Comparison of ENCODE assay signal across 30 cellular contexts in genomic region chr21:34947122-34947534, GRCh38.
A peak's percentile ranks its signal among the peaks of the same experiment; 100 is the strongest.
DNase-seq lines count a peak whose midpoint lies in the region; ATAC-seq and TF ChIP-seq lines count a peak whose summit lies in the region.
"Had no signal": no experiment of that assay in that cellular context is flagged by ENCODE, and none has a peak within 500 bp of the region (broad histone marks: within the 10 kb centered on the region; RNA-seq: fewer than 3 reads in every experiment).

No MANE protein-coding gene starts in this region.

- H4K20me1 ChIP-seq in BLaER1 treated with 17β-estradiol and CSF1 and Interleukin-3, amounts not matched to agents 10 nM and 100 nM, result peaks cover 0 to 97% (median 33%) of the 10 kb centered on the region in 11 experiments; a peak in 14 of 22 replicates

- H3K4me1 Mint-ChIP-seq in T-helper 2 cell treated with Interferon-gamma antibody and Interleukin-4, amounts not matched to agents 5 μg/mL and 100 μg/mL, for 36 hours (ENCODE audit: low read depth), result peaks cover 76% of the 10 kb centered on the region
- peaks cover 61% of the 10 kb centered on the region for H3K4me1 Mint-ChIP-seq in activated T-helper 1 cell treated with anti-CD3 and anti-CD28 coated beads, Interleukin-12 subunit alpha, Interleukin-12 subunit beta, Interleukin-2, Interleukin-4 antibody, amounts not matched to agents 30 ng/mL and 10 ng/mL and 1 ng/mL, durations not matched to agents 14 hours and 24 hours and 36 hours (ENCODE audit: low read depth)
- H3K4me1 Mint-ChIP-seq in naive thymus-derived CD4-positive, alpha-beta T cell, result peaks cover 46 to 100% (median 97%) of the 10 kb centered on the region in 7 donors
- H3K4me1 Mint-ChIP-seq: brain had no signal

- H3K36me3 Mint-ChIP-seq in T-helper 2 cell treated with Interferon-gamma antibody and Interleukin-4, amounts not matched to agents 5 μg/mL and 100 μg/mL, for 36 hours (ENCODE audit: low read depth), result peaks cover 27% of the 10 kb centered on the region
- H3K36me3 Mint-ChIP-seq in activated T-helper 1 cell treated with anti-CD3 and anti-CD28 coated beads, Interleukin-12 subunit alpha, Interleukin-12 subunit beta, Interleukin-2, Interleukin-4 antibody, amounts not matched to agents 30 ng/mL and 10 ng/mL and 1 ng/mL, durations not matched to agents 14 hours and 24 hours and 36 hours (ENCODE audit: low read depth), result peaks cover 21% of the 10 kb centered on the region
- H3K36me3 Mint-ChIP-seq in naive thymus-derived CD4-positive, alpha-beta T cell, result peaks cover 0 to 33% (median 17%) of the 10 kb centered on the region in 5 donors
- H3K36me3 Mint-ChIP-seq: brain, mesothelial cell of epicardium had no signal

- intact Hi-C loops in activated T-helper 1 cell treated with anti-CD3 and anti-CD28 coated beads, Interleukin-12 subunit alpha, Interleukin-12 subunit beta, Interleukin-2, Interleukin-4 antibody, amounts not matched to agents 30 ng/mL and 10 ng/mL and 1 ng/mL, durations not matched to agents 14 hours and 24 hours and 36 hours (cut with micrococcal nuclease), result no loop called here
- intact Hi-C loops in naive thymus-derived CD4-positive, alpha-beta T cell (cut with micrococcal nuclease), result loop anchor here in 1 of 2 donors (2.0 kb wide), 2 partner anchors 14 to 16 kb away; no protein-coding TSS in a partner anchor
- intact Hi-C loops in vagina (cut with DNase I), result no loop called here

- POLR2A ChIA-PET in naive thymus-derived CD4-positive, alpha-beta T cell (lab: Charles Lee), result interaction anchor here (0.8 to 1.5 kb wide), 4 partner anchors 8 to 13 kb away, joined by 3 to 9 read pairs (median 3); no protein-coding TSS in a partner anchor

- H3K9me3 Mint-ChIP-seq in T-helper 2 cell treated with Interferon-gamma antibody and Interleukin-4, amounts not matched to agents 5 μg/mL and 100 μg/mL, for 36 hours, result peaks cover 3% of the 10 kb centered on the region
- no peaks in the 10 kb centered on the region for H3K9me3 Mint-ChIP-seq in activated T-helper 1 cell treated with anti-CD3 and anti-CD28 coated beads, Interleukin-12 subunit alpha, Interleukin-12 subunit beta, Interleukin-2, Interleukin-4 antibody, amounts not matched to agents 30 ng/mL and 10 ng/mL and 1 ng/mL, durations not matched to agents 14 hours and 24 hours and 36 hours
- peaks cover 0 to 8% (median 0%) of the 10 kb centered on the region in 11 donors for H3K9me3 Mint-ChIP-seq in naive thymus-derived CD4-positive, alpha-beta T cell
- H3K9me3 Mint-ChIP-seq: brain, mesothelial cell of epicardium had no signal

- no peak overlapping the region for H3K9ac ChIP-seq in BLaER1 treated with 17β-estradiol and CSF1 and Interleukin-3, amounts not matched to agents 10 nM and 100 nM

- H3K27ac ChIP-seq in BLaER1 treated with 17β-estradiol and CSF1 and Interleukin-3, amounts not matched to agents 10 nM and 100 nM, result no peak overlapping the region
- H3K27ac ChIP-seq in naive thymus-derived CD4-positive, alpha-beta T cell (ENCODE audit: low read depth, low read length), result no peak overlapping the region
- no peak overlapping the region for H3K27ac ChIP-seq in vagina
- H3K27ac ChIP-seq: 22Rv1, dorsolateral prefrontal cortex, gastroesophageal sphincter, prostate gland, transverse colon, WERI-Rb-1 had no signal

- no peaks in the 10 kb centered on the region for H3K27me3 Mint-ChIP-seq in T-helper 2 cell treated with Interferon-gamma antibody and Interleukin-4, amounts not matched to agents 5 μg/mL and 100 μg/mL, for 36 hours (ENCODE audit: low read depth)
- no peaks in the 10 kb centered on the region for H3K27me3 Mint-ChIP-seq in activated T-helper 1 cell treated with anti-CD3 and anti-CD28 coated beads, Interleukin-12 subunit alpha, Interleukin-12 subunit beta, Interleukin-2, Interleukin-4 antibody, amounts not matched to agents 30 ng/mL and 10 ng/mL and 1 ng/mL, durations not matched to agents 14 hours and 24 hours and 36 hours (ENCODE audit: insufficient read depth)
- H3K27me3 Mint-ChIP-seq in naive thymus-derived CD4-positive, alpha-beta T cell, result no peaks in the 10 kb centered on the region
- H3K27me3 Mint-ChIP-seq: activated CD4-positive, alpha-beta T cell treated with anti-CD3 and anti-CD28 coated beads, Interleukin-2, amount 10 ng/mL, durations not matched to agents 24 days and 14 days; brain had no signal

- H3K36me3 ChIP-seq in BLaER1 treated with 17β-estradiol and CSF1 and Interleukin-3, amounts not matched to agents 10 nM and 100 nM, result peaks cover 0 to 93% (median 31%) of the 10 kb centered on the region in 11 experiments; a peak in 12 of 22 replicates
- H3K36me3 ChIP-seq in naive thymus-derived CD4-positive, alpha-beta T cell (ENCODE audit: control insufficient read depth in 2 of 3, insufficient read depth in 3 of 3, low read length in 3 of 3), result no peaks in the 10 kb centered on the region
- H3K36me3 ChIP-seq in vagina, result no peaks in the 10 kb centered on the region
- H3K36me3 ChIP-seq: gastroesophageal sphincter, prostate gland, transverse colon, WERI-Rb-1 had no signal

- H3K4me1 ChIP-seq in BLaER1 treated with 17β-estradiol and CSF1 and Interleukin-3, amounts not matched to agents 10 nM and 100 nM, result peaks cover 27 to 77% (median 64%) of the 10 kb centered on the region in 10 experiments
- peaks cover 21 to 49% of the 10 kb centered on the region in 2 donors for H3K4me1 ChIP-seq in naive thymus-derived CD4-positive, alpha-beta T cell (ENCODE audit: control insufficient read depth in 2 of 2, insufficient read depth in 2 of 2, low read length in 2 of 2)
- no peaks in the 10 kb centered on the region for H3K4me1 ChIP-seq in vagina
- H3K4me1 ChIP-seq: gastroesophageal sphincter, transverse colon had no signal

- H3K9me3 ChIP-seq in BLaER1 treated with 17β-estradiol and CSF1 and Interleukin-3, amounts not matched to agents 10 nM and 100 nM (replicated peaks in 1 of 11), result peaks cover 0 to 3% (median 0%) of the 10 kb centered on the region in 11 experiments; a peak in 1 of 22 replicates
- H3K9me3 ChIP-seq in naive thymus-derived CD4-positive, alpha-beta T cell (ENCODE audit: control insufficient read depth in 2 of 3, low read length in 3 of 3), result no peaks in the 10 kb centered on the region
- H3K9me3 ChIP-seq in vagina, result no peaks in the 10 kb centered on the region
- H3K9me3 ChIP-seq: gastroesophageal sphincter, prostate gland, transverse colon had no signal

- H3K4me3 ChIP-seq in BLaER1 treated with 17β-estradiol and CSF1 and Interleukin-3, amounts not matched to agents 10 nM and 100 nM, result no peak overlapping the region
- no peak overlapping the region for H3K4me3 ChIP-seq in naive thymus-derived CD4-positive, alpha-beta T cell (ENCODE audit: low read length)
- no peak overlapping the region for H3K4me3 ChIP-seq in vagina
- H3K4me3 ChIP-seq: dorsolateral prefrontal cortex, gastroesophageal sphincter, prostate gland, transverse colon had no signal

- no peak for DNase-seq in T-helper 2 cell treated with Interferon-gamma antibody and Interleukin-4, amounts not matched to agents 5 μg/mL and 100 μg/mL, for 36 hours (ENCODE audit: low spot score)
- DNase-seq in T-helper 2 cell, result no peak
- no peak for DNase-seq in activated T-helper 1 cell treated with anti-CD3 and anti-CD28 coated beads, Interleukin-12 subunit alpha, Interleukin-12 subunit beta, Interleukin-2, Interleukin-4 antibody, amounts not matched to agents 30 ng/mL and 10 ng/mL and 1 ng/mL, durations not matched to agents 14 hours and 24 hours and 36 hours (ENCODE audit: low spot score)
- DNase-seq in naive thymus-derived CD4-positive, alpha-beta T cell, result no peak
- no peak for DNase-seq in vagina (ENCODE audit: extremely low spot score in 2 of 2)
- no peak for DNase-seq in effector CD8-positive, alpha-beta T cell (lab: John Stamatoyannopoulos, UW)
- DNase-seq in HT-29 (ENCODE audit: low spot score), result no peak
- DNase-seq: activated CD4-positive, alpha-beta T cell treated with anti-CD3 and anti-CD28 coated beads, Interleukin-2, amount 10 ng/mL, durations not matched to agents 24 days and 14 days; DMS79; dorsolateral prefrontal cortex; NCI-H1436 treated with DMSO at 0.1 percent for 48 hours; NCI-H2081 treated with DMSO at 0.1 percent for 48 hours; NCI-H345; NCI-H69; occipital lobe; Right ventricle myocardium superior; T-helper 9 cell; transverse colon; WERI-Rb-1 had no signal

- H3K4me3 Mint-ChIP-seq in T-helper 2 cell treated with Interferon-gamma antibody and Interleukin-4, amounts not matched to agents 5 μg/mL and 100 μg/mL, for 36 hours, result no peak overlapping the region
- no peak overlapping the region for H3K4me3 Mint-ChIP-seq in activated T-helper 1 cell treated with anti-CD3 and anti-CD28 coated beads, Interleukin-12 subunit alpha, Interleukin-12 subunit beta, Interleukin-2, Interleukin-4 antibody, amounts not matched to agents 30 ng/mL and 10 ng/mL and 1 ng/mL, durations not matched to agents 14 hours and 24 hours and 36 hours
- peak overlapping the region in 4 of 10 donors; percentile 27 to 65 (median 56) for H3K4me3 Mint-ChIP-seq in naive thymus-derived CD4-positive, alpha-beta T cell
- H3K4me3 Mint-ChIP-seq: brain, CD14-positive monocyte, mesothelial cell of epicardium had no signal

- ATAC-seq in naive thymus-derived CD4-positive, alpha-beta T cell, result no peak
- ATAC-seq: gastroesophageal sphincter, HCT116, HepG2, Panc1, sciatic nerve had no signal

- peak overlapping the region in 9 of 11 experiments; percentile 20 to 57 (median 42); a peak in 16 of 22 replicates for H3K4me2 ChIP-seq in BLaER1 treated with 17β-estradiol and CSF1 and Interleukin-3, amounts not matched to agents 10 nM and 100 nM

- TF ChIP-seq CTCF in vagina (IDR thresholded peaks at IDR 0.05), result no peak

- CTCF ChIA-PET in naive thymus-derived CD4-positive, alpha-beta T cell (lab: Charles Lee), result interaction anchor here (0.7 to 1.6 kb wide), 6 partner anchors 9 to 104 kb away, joined by 3 to 7 read pairs (median 4); no protein-coding TSS in a partner anchor

- peak overlapping the region; percentile 11 for H3K27ac Mint-ChIP-seq in T-helper 2 cell treated with Interferon-gamma antibody and Interleukin-4, amounts not matched to agents 5 μg/mL and 100 μg/mL, for 36 hours
- peak overlapping the region; percentile 90 for H3K27ac Mint-ChIP-seq in activated T-helper 1 cell treated with anti-CD3 and anti-CD28 coated beads, Interleukin-12 subunit alpha, Interleukin-12 subunit beta, Interleukin-2, Interleukin-4 antibody, amounts not matched to agents 30 ng/mL and 10 ng/mL and 1 ng/mL, durations not matched to agents 14 hours and 24 hours and 36 hours
- peak overlapping the region in 6 of 9 donors; percentile 59 to 86 (median 81) for H3K27ac Mint-ChIP-seq in naive thymus-derived CD4-positive, alpha-beta T cell
- H3K27ac Mint-ChIP-seq: brain, mesothelial cell of epicardium had no signal

- TF ChIP-seq POLR2A in vagina (IDR thresholded peaks at IDR 0.05), result no peak

- H3K27me3 ChIP-seq in BLaER1 treated with 17β-estradiol and CSF1 and Interleukin-3, amounts not matched to agents 10 nM and 100 nM, result no peaks in the 10 kb centered on the region
- H3K27me3 ChIP-seq in naive thymus-derived CD4-positive, alpha-beta T cell (ENCODE audit: control insufficient read depth in 2 of 2, insufficient read depth in 2 of 2, low read length in 2 of 2), result no peaks in the 10 kb centered on the region
- no peaks in the 10 kb centered on the region for H3K27me3 ChIP-seq in vagina
- H3K27me3 ChIP-seq: transverse colon had no signal

Comparison
In these comparisons a context has a peak if more than half of its experiments do, and no peak if none do; other contexts are left out.
1. H3K27ac Mint-ChIP-seq: peak in every context shown above with its lines; median percentile 90 in activated T-helper 1 cell treated with anti-CD3 and anti-CD28 coated beads, Interleukin-12 subunit alpha, Interleukin-12 subunit beta, Interleukin-2, Interleukin-4 antibody, amounts not matched to agents 30 ng/mL and 10 ng/mL and 1 ng/mL, durations not matched to agents 14 hours and 24 hours and 36 hours; 81 in naive thymus-derived CD4-positive, alpha-beta T cell; 11 in T-helper 2 cell treated with Interferon-gamma antibody and Interleukin-4, amounts not matched to agents 5 μg/mL and 100 μg/mL, for 36 hours.